Comparison of ENCODE assay signal across 8 cellular contexts in genomic region chr14:23306412-23307145, GRCh38. TPM values are rescaled to one million over a fixed set of nuclear protein-coding genes. Genes with fewer than 3 reads are reported as not detected.
A peak's percentile ranks its signal among the peaks of the same experiment; 100 is the strongest.
DNase-seq lines count a peak whose midpoint lies in the region; ATAC-seq and TF ChIP-seq lines count a peak whose summit lies in the region.

Gene BCL2L2 (plus strand): TSS chr14:23306833. CDS start chr14:23307768, 935 bp downstream.

- TF ChIP-seq CTCF in WERI-Rb-1 (IDR thresholded peaks at IDR 0.05; ENCODE audit: low read depth, low read length) (no peak), foreskin fibroblast (IDR thresholded peaks at IDR 0.05; ENCODE audit: low read depth, low read length) (no peak)

- no peaks in the 10 kb centered on the region for H3K9me3 Mint-ChIP-seq in natural killer cell treated with Interleukin-12 subunit alpha and Interleukin-12 subunit beta and Interleukin-15 and Interleukin-18, amount 100 ng/mL, for 72 hours

- H3K4me3 ChIP-seq in WERI-Rb-1 (ENCODE audit: low read depth, low read length) (peak within 1 kb of the TSS; percentile 84), foreskin fibroblast (ENCODE audit: low read depth in 1 of 2, low read length in 2 of 2) (peak within 1 kb of the TSS; percentile 94 to 97)

- H3K27ac Mint-ChIP-seq in natural killer cell treated with Interleukin-12 subunit alpha and Interleukin-12 subunit beta and Interleukin-15 and Interleukin-18, amount 100 ng/mL, for 72 hours = peak within 1 kb of the TSS; percentile 72 to 94

- peaks cover 32 to 42% of the 10 kb centered on the region in 2 donors for H3K4me1 Mint-ChIP-seq in natural killer cell treated with Interleukin-12 subunit alpha and Interleukin-12 subunit beta and Interleukin-15 and Interleukin-18, amount 100 ng/mL, for 72 hours (ENCODE audit: low read depth in 2 of 2)

- peak within 1 kb of the TSS; percentile 86 for H3K27ac ChIP-seq in WERI-Rb-1

- ATAC-seq in GM21619 (IDR thresholded peaks at IDR 0.05; ENCODE audit: unreplicated experiment) (peak; percentile 21), HG02642 (IDR thresholded peaks at IDR 0.05; ENCODE audit: poor library complexity, unreplicated experiment) (no peak)
- ATAC-seq in natural killer cell treated with Interleukin-12 subunit alpha and Interleukin-12 subunit beta and Interleukin-15 and Interleukin-18, amount 100 ng/mL, for 72 hours = peak; percentile 34 to 62

- no peaks in the 10 kb centered on the region for H3K36me3 Mint-ChIP-seq in natural killer cell treated with Interleukin-12 subunit alpha and Interleukin-12 subunit beta and Interleukin-15 and Interleukin-18, amount 100 ng/mL, for 72 hours

- H3K27me3 ChIP-seq in WERI-Rb-1 (ENCODE audit: insufficient read depth, low read depth, severe bottlenecking) = no peaks in the 10 kb centered on the region

- DNase-seq in COLO829 (ENCODE audit: low spot score) = peak; percentile 65
- peak; percentile 93 for DNase-seq in NCI-H2107 treated with DMSO at 0.1 percent for 48 hours (lab: John Stamatoyannopoulos, UW; ENCODE audit: unreplicated experiment)
- DNase-seq in WERI-Rb-1 = peak; percentile 96
- peak; percentile 91 to 97 for DNase-seq in foreskin fibroblast
- peak; percentile 79 for DNase-seq in natural killer cell treated with Interleukin-12 subunit alpha and Interleukin-12 subunit beta and Interleukin-15 and Interleukin-18, amount 100 ng/mL, for 72 hours (ENCODE audit: low spot score)
- DNase-seq in effector CD4-positive, alpha-beta T cell = no peak

- H3K4me3 Mint-ChIP-seq in natural killer cell treated with Interleukin-12 subunit alpha and Interleukin-12 subunit beta and Interleukin-15 and Interleukin-18, amount 100 ng/mL, for 72 hours = peak within 1 kb of the TSS; percentile 84

- H3K9me3 ChIP-seq in WERI-Rb-1 (ENCODE audit: severe bottlenecking) = no peaks in the 10 kb centered on the region

- H3K36me3 ChIP-seq in WERI-Rb-1 = peaks cover 41% of the 10 kb centered on the region

- no peaks in the 10 kb centered on the region for H3K27me3 Mint-ChIP-seq in natural killer cell treated with Interleukin-12 subunit alpha and Interleukin-12 subunit beta and Interleukin-15 and Interleukin-18, amount 100 ng/mL, for 72 hours

RNA-seq across cellular contexts. Expression of gene BCL2L2, which starts in this region (rescaled TPM):
- 10 to 100 TPM; 17.5 to 26.3 TPM for total RNA-seq in natural killer cell treated with Interleukin-12 subunit alpha and Interleukin-12 subunit beta and Interleukin-15 and Interleukin-18, amount 100 ng/mL, for 72 hours
